In genomic region chr12:28759334-28759733, GRCh38 we compare ENCODE assay signal across 13 cellular contexts.
DNase-seq lines count a peak whose midpoint lies in the region; ATAC-seq and TF ChIP-seq lines count a peak whose summit lies in the region.
"Had no signal": no experiment of that assay in that cellular context is flagged by ENCODE, and none has a peak within 500 bp of the region (broad histone marks: within the 10 kb centered on the region; RNA-seq: fewer than 3 reads in every experiment).

No MANE protein-coding gene starts in this region.

- H3K4me3 ChIP-seq in GM23338 (no peak overlapping the region), NB4 (ENCODE audit: low read depth, low read length) (no peak overlapping the region), epithelial cell of esophagus (ENCODE audit: low read length) (no peak overlapping the region), mucosa of descending colon (no peak overlapping the region), sigmoid colon (no peak overlapping the region)

- intact Hi-C loops in mucosa of descending colon (cut with DNase I, micrococcal nuclease) (no loop called here), sigmoid colon (cut with DNase I) (no loop called here)

- peaks cover 4% of the 10 kb centered on the region for H3K27me3 Mint-ChIP-seq in GM23338 (ENCODE audit: insufficient read depth, low read depth, poor library complexity)

- no peaks in the 10 kb centered on the region; the same call in 1 of the 2 replicates for H3K9me2 ChIP-seq in GM23338 (ENCODE audit: insufficient read depth)

- TF ChIP-seq CTCF in GM23338 (conservative IDR thresholded peaks at IDR 0.05; ENCODE audit: low read depth in 2 of 2) (no peak), NB4 (IDR thresholded peaks at IDR 0.05; ENCODE audit: low read depth, low read length) (no peak), epithelial cell of esophagus (IDR thresholded peaks at IDR 0.05; ENCODE audit: insufficient read depth, low read depth, low read length, missing control alignments) (peak; percentile 61), mucosa of descending colon (IDR thresholded peaks at IDR 0.05) (no peak), sigmoid colon (IDR thresholded peaks at IDR 0.05) (no peak)

- no peak overlapping the region for H3K4me3 Mint-ChIP-seq in GM23338

- H3F3A ChIP-seq in GM23338 (replicated peaks; ENCODE audit: low read depth), result no peaks in the 10 kb centered on the region

- no peak overlapping the region for H3K4me2 ChIP-seq in GM23338

- WGBS in sigmoid colon, 2 donors, result 62 to 76% methylated on average over 1 of the region's 1 CpG

- no peaks in the 10 kb centered on the region for H3K27me3 ChIP-seq in GM23338 (ENCODE audit: insufficient read depth)
- H3K27me3 ChIP-seq in sigmoid colon, result no peaks in the 10 kb centered on the region

- peaks cover 6% of the 10 kb centered on the region for H3K4me1 ChIP-seq in GM23338 (ENCODE audit: insufficient read depth)
- H3K4me1 ChIP-seq in mucosa of descending colon (ENCODE audit: low read depth), result no peaks in the 10 kb centered on the region
- H3K4me1 ChIP-seq in sigmoid colon, result no peaks in the 10 kb centered on the region

- H3K4me1 Mint-ChIP-seq in GM23338, result peaks cover 14% of the 10 kb centered on the region; the same call in 2 of the 3 replicates

- no peaks in the 10 kb centered on the region for H3K79me2 ChIP-seq in GM23338 (replicated peaks; ENCODE audit: insufficient read depth)

- H3K9me3 ChIP-seq in mucosa of descending colon (no peaks in the 10 kb centered on the region), sigmoid colon (no peaks in the 10 kb centered on the region)

- peaks cover 62% of the 10 kb centered on the region for H3K36me3 Mint-ChIP-seq in GM23338 (ENCODE audit: low read depth)

- H3K9me3 Mint-ChIP-seq in GM23338, result peaks cover 62% of the 10 kb centered on the region

- H3K36me3 ChIP-seq in GM23338 (ENCODE audit: insufficient read depth) (0 out of 2 replicates have a peak, but pooled peaks cover 5% of the 10 kb centered on the region), mucosa of descending colon (ENCODE audit: low read depth) (no peaks in the 10 kb centered on the region), sigmoid colon (no peaks in the 10 kb centered on the region)

- ATAC-seq in GM23338 (peak; percentile 99), mucosa of descending colon (peak; percentile 22), HG02610 (IDR thresholded peaks at IDR 0.05; ENCODE audit: unreplicated experiment) (no peak), GM19463 (IDR thresholded peaks at IDR 0.05; ENCODE audit: unreplicated experiment) (no peak)
- ATAC-seq: left ventricle myocardium superior had no signal

- peak overlapping the region; percentile 82 for H3K27ac Mint-ChIP-seq in GM23338

- H3K27ac ChIP-seq in GM23338 (ENCODE audit: low read depth) (peak overlapping the region; percentile 68; the same call in 1 of the 2 replicates), sigmoid colon (no peak overlapping the region)

- H4K20me1 ChIP-seq in GM23338 (replicated peaks; ENCODE audit: insufficient read depth), result no peaks in the 10 kb centered on the region

- DNase-seq in GM23338 (ENCODE audit: low spot score) (peak; percentile 83), NB4 (ENCODE audit: low read depth) (peak; percentile 31), epithelial cell of esophagus (ENCODE audit: low read depth) (peak; percentile 98), mucosa of descending colon (no peak), sigmoid colon (no peak), GM19240 (ENCODE audit: insufficient read length, low spot score) (no peak)
- DNase-seq: activated CD8-positive, alpha-beta memory T cell treated with anti-CD3 and anti-CD28 coated beads, Interleukin-2, amount 50 U/mL, for 4 hours; left ventricle myocardium superior; NCI-H1105; stimulated activated CD4-positive, alpha-beta T cell treated with anti-CD3 and anti-CD28 coated beads, Interleukin-2, amount 100 ng/mL, for 48 hours; T-helper 9 cell had no signal

- TF ChIP-seq POLR2A in NB4 (IDR thresholded peaks at IDR 0.05; ENCODE audit: extremely low read depth, insufficient read length) (no peak), sigmoid colon (IDR thresholded peaks at IDR 0.05) (no peak)

- H2AFZ ChIP-seq in GM23338, result no peak overlapping the region

- TF ChIP-seq EP300 in sigmoid colon (IDR thresholded peaks at IDR 0.05), result no peak

TF ChIP-seq in GM23338, 12 proteins besides CTCF, POLR2A, EP300 and RAD21:
- TF ChIP-seq ZNF462 (CRISPR knock-in tag; IDR thresholded peaks at IDR 0.05), result peak; percentile 69; the same call in 1 of the 2 replicates
- 0 out of 2 replicates have a peak, but pooled peaks have one; percentile 32 for TF ChIP-seq POLR2AphosphoS5 (IDR thresholded peaks at IDR 0.05; ENCODE audit: low read depth)
- no peak for TF ChIP-seq ZNF114 (CRISPR knock-in tag; IDR thresholded peaks at IDR 0.05)
- TF ChIP-seq NANOG (IDR thresholded peaks at IDR 0.05; ENCODE audit: borderline replicate concordance), result peak; percentile 97
- no peak for TF ChIP-seq EZH2 (IDR thresholded peaks at IDR 0.05; ENCODE audit: low read depth, unreplicated experiment)

Comparison
In these comparisons a context has a peak if more than half of its experiments do, and no peak if none do; other contexts are left out.
1. ATAC-seq: peak in GM23338 (single experiment) and mucosa of descending colon (single experiment); none in HG02610 (single experiment) and GM19463 (single experiment).
2. DNase-seq: peak in GM23338 (single experiment), NB4 (single experiment) and epithelial cell of esophagus (single experiment); none in mucosa of descending colon (0 of 3), sigmoid colon (single experiment) and GM19240 (single experiment).